1 cellular context compared by ENCODE assay signal in the genomic region with DNA sequence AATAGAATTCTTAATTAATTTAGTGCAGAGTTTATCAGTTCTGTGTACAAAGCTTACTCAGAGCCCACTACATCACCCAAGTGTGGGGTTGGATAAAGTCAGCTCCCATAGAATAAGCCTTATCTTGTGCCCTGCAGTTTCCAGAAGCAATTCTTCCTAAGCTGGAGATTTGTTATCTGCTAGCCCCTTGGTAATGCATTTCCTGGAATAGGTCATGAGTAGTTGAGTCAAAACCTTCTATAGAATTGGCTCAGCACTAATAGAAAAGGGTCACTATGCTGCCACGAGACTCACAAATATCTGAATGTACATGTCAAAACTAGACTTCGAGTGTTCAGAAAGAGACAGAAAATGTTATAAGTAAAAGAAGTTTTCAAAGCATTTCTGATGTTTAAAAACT.
TF ChIP-seq lines count a peak whose summit lies in the region.

No MANE protein-coding gene starts in this region.

TF ChIP-seq in K562, 482 proteins besides CTCF, POLR2A, EP300 and RAD21 (continued from another document):
- TF ChIP-seq TAF9B (IDR thresholded peaks at IDR 0.05; ENCODE audit: partially characterized antibody) (peak; percentile 57), NCOA6 (IDR thresholded peaks at IDR 0.05) (peak; percentile 49; the same call in 1 of the 2 replicates), MEIS2 (IDR thresholded peaks at IDR 0.05; ENCODE audit: partially characterized antibody) (peak; percentile 71)
- TF ChIP-seq, protein P1, sequence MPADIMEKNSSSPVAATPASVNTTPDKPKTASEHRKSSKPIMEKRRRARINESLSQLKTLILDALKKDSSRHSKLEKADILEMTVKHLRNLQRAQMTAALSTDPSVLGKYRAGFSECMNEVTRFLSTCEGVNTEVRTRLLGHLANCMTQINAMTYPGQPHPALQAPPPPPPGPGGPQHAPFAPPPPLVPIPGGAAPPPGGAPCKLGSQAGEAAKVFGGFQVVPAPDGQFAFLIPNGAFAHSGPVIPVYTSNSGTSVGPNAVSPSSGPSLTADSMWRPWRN (IDR thresholded peaks at IDR 0.05; ENCODE audit: low read depth), result peak; percentile 91
- TF ChIP-seq, protein P2, sequence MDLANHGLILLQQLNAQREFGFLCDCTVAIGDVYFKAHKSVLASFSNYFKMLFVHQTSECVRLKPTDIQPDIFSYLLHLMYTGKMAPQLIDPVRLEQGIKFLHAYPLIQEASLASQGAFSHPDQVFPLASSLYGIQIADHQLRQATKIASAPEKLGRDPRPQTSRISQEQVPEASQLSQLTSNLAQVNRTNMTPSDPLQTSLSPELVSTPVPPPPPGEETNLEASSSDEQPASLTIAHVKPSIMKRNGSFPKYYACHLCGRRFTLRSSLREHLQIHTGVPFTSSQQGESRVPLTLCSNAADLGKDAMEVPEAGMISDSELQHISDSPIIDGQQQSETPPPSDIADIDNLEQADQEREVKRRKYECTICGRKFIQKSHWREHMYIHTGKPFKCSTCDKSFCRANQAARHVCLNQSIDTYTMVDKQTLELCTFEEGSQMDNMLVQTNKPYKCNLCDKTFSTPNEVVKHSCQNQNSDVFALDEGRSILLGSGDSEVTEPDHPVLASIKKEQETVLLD (IDR thresholded peaks at IDR 0.05), result peak; percentile 72; the same call in 1 of the 2 replicates
TF ChIP-seq in K562: peak in this region for 127.
